29 cellular contexts compared by ENCODE assay signal in the genomic region with DNA sequence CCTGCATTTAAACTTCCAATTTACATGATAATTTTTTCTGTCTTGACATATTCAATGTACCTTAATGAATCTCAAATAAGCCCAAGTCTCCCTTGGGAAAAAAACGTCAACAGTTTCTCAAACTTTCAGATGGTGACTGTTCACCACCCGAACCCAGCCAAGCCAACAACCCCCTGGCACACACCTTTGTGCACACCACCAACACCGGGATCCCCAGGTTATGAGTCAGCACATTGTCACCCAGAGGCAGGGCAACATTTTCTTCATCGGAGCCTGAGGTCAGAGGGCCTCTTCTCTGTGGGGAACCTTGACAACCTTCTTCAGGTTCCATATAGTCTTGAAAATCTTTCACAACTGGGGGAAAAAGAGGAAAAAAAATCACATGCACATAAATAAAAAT. TPM values are rescaled to one million over a fixed set of nuclear protein-coding genes. Genes with fewer than 3 reads are reported as not detected.
DNase-seq lines count a peak whose midpoint lies in the region; ATAC-seq, FAIRE-seq and TF ChIP-seq lines count a peak whose summit lies in the region.
"Had no signal": no experiment of that assay in that cellular context is flagged by ENCODE, and none has a peak within 500 bp of the region (broad histone marks: within the 10 kb centered on the region; RNA-seq: fewer than 3 reads in every experiment).

No MANE protein-coding gene starts in this region.

- peak; percentile 26 for DNase-seq in stimulated activated CD4-positive, alpha-beta T cell treated with anti-CD3 and anti-CD28 coated beads, Interleukin-15, amount 100 ng/mL, for 24 hours
- no peak for DNase-seq in stimulated activated CD4-positive, alpha-beta T cell treated with anti-CD3 and anti-CD28 coated beads, Interleukin-2, amount 100 ng/mL, for 24 hours
- DNase-seq in HT1080 (ENCODE audit: low read depth) (peak; percentile 37), bronchial epithelial cell (ENCODE audit: low read depth) (peak; percentile 75), NCI-H82 (lab: John Stamatoyannopoulos, UW) (no peak), caudate nucleus (lab: John Stamatoyannopoulos, UW) (no peak)
- DNase-seq in stimulated activated CD8-positive, alpha-beta memory T cell treated with anti-CD3 and anti-CD28 coated beads, Interleukin-4, amount 100 ng/mL, for 48 hours, result peak; percentile 30
- DNase-seq: activated CD4-positive, alpha-beta T cell treated with anti-CD3 and anti-CD28 coated beads, Interleukin-2, amount 10 ng/mL, durations not matched to agents 7 days and 5 days; activated CD8-positive, alpha-beta memory T cell treated with anti-CD3 and anti-CD28 coated beads, Interleukin-2, amount 10 ng/mL, durations not matched to agents 7 days and 5 days; activated effector memory CD4-positive, alpha-beta T cell treated with Interleukin-2 at 50 U/mL for 16 hours; anterior cingulate cortex; COR-L47; cortex of kidney; effector memory CD8-positive, alpha-beta T cell; HCEC 1CT; islet precursor cell; NCI-H146; NCI-H748 treated with DMSO at 0.1 percent for 48 hours; right cardiac atrium; RPMI8226; stimulated activated CD4-positive, alpha-beta T cell treated with anti-CD3 and anti-CD28 coated beads, Interleukin-4, amount 100 ng/mL, for 1 hour; T-cell; transverse colon had no signal

- H3K27me3 ChIP-seq in bronchial epithelial cell (ENCODE audit: control insufficient read depth, insufficient read depth, low read length), result no peaks in the 10 kb centered on the region
- H3K27me3 ChIP-seq: BLaER1, cardiac muscle cell, transverse colon had no signal

- no peak overlapping the region for H3K4me3 ChIP-seq in bronchial epithelial cell (ENCODE audit: low read depth, low read length)
- H3K4me3 ChIP-seq: BLaER1, cardiac muscle cell, smooth muscle cell, transverse colon had no signal

- H3K36me3 ChIP-seq in bronchial epithelial cell (ENCODE audit: control insufficient read depth, insufficient read depth, low read length), result peaks cover 20% of the 10 kb centered on the region

- no peak overlapping the region for H3K27ac ChIP-seq in caudate nucleus (ENCODE audit: low read depth, low read length)
- H3K27ac ChIP-seq: BLaER1, cardiac muscle cell, transverse colon had no signal

- TF ChIP-seq CTCF in bronchial epithelial cell (IDR thresholded peaks at IDR 0.05; ENCODE audit: insufficient read depth, low read length, severe bottlenecking), result no peak

- FAIRE-seq in bronchial epithelial cell (lab: Jason Lieb, UNC), result no peak

- no peak for ATAC-seq in GM19463 (IDR thresholded peaks at IDR 0.05; ENCODE audit: unreplicated experiment)
- ATAC-seq: activated CD8-positive, alpha-beta memory T cell treated with anti-CD3 and anti-CD28 coated beads, Interleukin-2, amount 10 ng/mL, durations not matched to agents 7 days and 5 days; activated naive CD4-positive, alpha-beta T cell treated with anti-CD3 and anti-CD28 coated beads, Interleukin-2, amount 50 U/mL, for 72 hours; effector memory CD8-positive, alpha-beta T cell; right cardiac atrium; T-cell; WTC11 had no signal

RNA-seq across cellular contexts. Expression of a gene that starts 15.5 kb away (rescaled TPM):
- 29.6 and 52.9 TPM in 2 replicates for total RNA-seq in HT1080 (2014; rRNA removed; shearing (Covaris generic))
- polyA plus RNA-seq in HT1080 (2015; cell fraction: cytosol; rRNA removed), result 38.2 and 45.8 TPM in 2 replicates
- polyA plus RNA-seq in HT1080 (2015; cell fraction: nucleus; rRNA removed), result 126 TPM in 2 replicates
- 127 and 138 TPM in 2 replicates for total RNA-seq in bronchial epithelial cell

RNA-seq across cellular contexts. Expression of a gene that starts 39.3 kb away (rescaled TPM):
- total RNA-seq in HT1080 (2014; rRNA removed; shearing (Covaris generic)), result 27.0 and 34.4 TPM in 2 replicates
- 22.7 and 30.2 TPM in 2 replicates for polyA plus RNA-seq in HT1080 (2015; cell fraction: cytosol; rRNA removed)
- 31.0 and 31.1 TPM in 2 replicates for polyA plus RNA-seq in HT1080 (2015; cell fraction: nucleus; rRNA removed)
- 73.0 and 83.2 TPM in 2 replicates for total RNA-seq in bronchial epithelial cell

Comparison
In these comparisons a context has a peak if more than half of its experiments do, and no peak if none do; other contexts are left out.
1. DNase-seq: peak in stimulated activated CD4-positive, alpha-beta T cell treated with anti-CD3 and anti-CD28 coated beads, Interleukin-15, amount 100 ng/mL, for 24 hours (single experiment), HT1080 (single experiment), bronchial epithelial cell (single experiment) and stimulated activated CD8-positive, alpha-beta memory T cell treated with anti-CD3 and anti-CD28 coated beads, Interleukin-4, amount 100 ng/mL, for 48 hours (single experiment); none in stimulated activated CD4-positive, alpha-beta T cell treated with anti-CD3 and anti-CD28 coated beads, Interleukin-2, amount 100 ng/mL, for 24 hours (0 of 2), NCI-H82 (single experiment) and caudate nucleus (0 of 61).